8 cellular contexts compared by ENCODE assay signal in genomic region chr15:39919396-39919739, GRCh38. TPM values are rescaled to one million over a fixed set of nuclear protein-coding genes. Genes with fewer than 3 reads are reported as not detected.
A peak's percentile ranks its signal among the peaks of the same experiment; 100 is the strongest.
DNase-seq lines count a peak whose midpoint lies in the region; ATAC-seq, FAIRE-seq and TF ChIP-seq lines count a peak whose summit lies in the region.

No MANE protein-coding gene starts in this region.

- CTCF ChIA-PET in Panc1 (lab: Charles Lee), result no interaction called here

- peaks cover 44 to 55% (median 51%) of the 10 kb centered on the region in 10 experiments for H3K4me1 ChIP-seq in BLaER1 treated with 17β-estradiol and CSF1 and Interleukin-3, amounts not matched to agents 10 nM and 100 nM
- H3K4me1 ChIP-seq in Panc1 (ENCODE audit: control insufficient read depth, insufficient read depth, low read length) (peaks cover 6% of the 10 kb centered on the region; the same call in 1 of the 2 replicates), esophagus (ENCODE audit: control insufficient read depth in 2 of 2, insufficient read depth in 2 of 2, low read length in 1 of 2) (peaks cover 0 to 11% of the 10 kb centered on the region in 2 donors)

- H3K9me3 ChIP-seq in BLaER1 treated with 17β-estradiol and CSF1 and Interleukin-3, amounts not matched to agents 10 nM and 100 nM (replicated peaks in 1 of 11), result peaks cover 0 to 30% (median 22%) of the 10 kb centered on the region in 11 experiments; a peak in 12 of 22 replicates
- H3K9me3 ChIP-seq in Panc1 (ENCODE audit: control insufficient read depth, insufficient read depth, low read depth, low read length) (no peaks in the 10 kb centered on the region), esophagus (ENCODE audit: control insufficient read depth in 2 of 2, insufficient read depth in 1 of 2, low read depth in 1 of 2, low read length in 1 of 2) (no peaks in the 10 kb centered on the region)

- peak overlapping the region; percentile 77 to 96 (median 90) for H3K4me2 ChIP-seq in BLaER1 treated with 17β-estradiol and CSF1 and Interleukin-3, amounts not matched to agents 10 nM and 100 nM

- no peaks in the 10 kb centered on the region; a peak in 1 of 22 replicates for H4K20me1 ChIP-seq in BLaER1 treated with 17β-estradiol and CSF1 and Interleukin-3, amounts not matched to agents 10 nM and 100 nM

- in situ Hi-C loops in Panc1 (cut with HindIII; ENCODE audit: low pct_unique_long_range_greater_than_20kb, low sequenced_read_pairs), result no loop called here

- peak overlapping the region; percentile 79 to 89 (median 85) for H3K9ac ChIP-seq in BLaER1 treated with 17β-estradiol and CSF1 and Interleukin-3, amounts not matched to agents 10 nM and 100 nM

- no peak for TF ChIP-seq CTCF in Panc1 (IDR thresholded peaks at IDR 0.05)

- no TSS peak for BruUV-seq in Panc1 (replicated peaks; lab: Mats Ljungman, UMichigan)

- POLR2A ChIA-PET in Panc1 (lab: Charles Lee), result no interaction called here

- H3K27me3 ChIP-seq in BLaER1 treated with 17β-estradiol and CSF1 and Interleukin-3, amounts not matched to agents 10 nM and 100 nM, result peaks cover 8 to 21% (median 16%) of the 10 kb centered on the region in 11 experiments; a peak in 17 of 22 replicates
- H3K27me3 ChIP-seq in Panc1 (ENCODE audit: control insufficient read depth, insufficient read depth, low read length), result peaks cover 7% of the 10 kb centered on the region; the same call in 1 of the 2 replicates
- peaks cover 0 to 5% of the 10 kb centered on the region in 2 donors for H3K27me3 ChIP-seq in esophagus (ENCODE audit: control insufficient read depth in 1 of 2, insufficient read depth in 2 of 2, low read length in 2 of 2)

- no peak for FAIRE-seq in HTR-8/SVneo (lab: Jason Lieb, UNC)

- no peak for ATAC-seq in Panc1

- intact Hi-C loops in Panc1 (cut with micrococcal nuclease; ENCODE audit: unreplicated experiment), result no loop called here

- H3K4me3 ChIP-seq in BLaER1 treated with 17β-estradiol and CSF1 and Interleukin-3, amounts not matched to agents 10 nM and 100 nM, result peak overlapping the region; percentile 75 to 90 (median 82)
- peak overlapping the region; percentile 69 to 71 for H3K4me3 ChIP-seq in Panc1 (ENCODE audit: low read depth in 2 of 2, low read length in 2 of 2)
- peak overlapping the region; percentile 66 to 68 for H3K4me3 ChIP-seq in esophagus (ENCODE audit: low read depth in 1 of 2, low read length in 2 of 2)

- WGBS in esophagus, 2 donors, result 7 to 10% methylated on average over 15 of the region's 15 CpGs

- DNase-seq in Panc1 (ENCODE audit: low read depth, low spot score) (no peak), occipital lobe (lab: John Stamatoyannopoulos, UW) (peak; percentile 36), NCI-H2081 (lab: John Stamatoyannopoulos, UW) (no peak), DMS79 (lab: John Stamatoyannopoulos, UW) (no peak), HTR-8/SVneo (ENCODE audit: insufficient read length, low spot score) (no peak), NCI-H2227 (lab: John Stamatoyannopoulos, UW; ENCODE audit: unreplicated experiment) (no peak)

- peaks cover 0 to 31% (median 15%) of the 10 kb centered on the region in 11 experiments; a peak in 13 of 22 replicates for H3K36me3 ChIP-seq in BLaER1 treated with 17β-estradiol and CSF1 and Interleukin-3, amounts not matched to agents 10 nM and 100 nM
- H3K36me3 ChIP-seq in Panc1 (ENCODE audit: control insufficient read depth, insufficient read depth, low read length) (no peaks in the 10 kb centered on the region), esophagus (ENCODE audit: control insufficient read depth in 2 of 2, insufficient read depth in 2 of 2, low read length in 1 of 2) (no peaks in the 10 kb centered on the region)

- peak overlapping the region in 10 of 11 experiments; percentile 85 to 94 (median 89); a peak in 20 of 22 replicates for H3K27ac ChIP-seq in BLaER1 treated with 17β-estradiol and CSF1 and Interleukin-3, amounts not matched to agents 10 nM and 100 nM
- H3K27ac ChIP-seq in Panc1 (ENCODE audit: low read length) (peak overlapping the region; percentile 46; the same call in 1 of the 2 replicates), esophagus (ENCODE audit: low read depth in 2 of 2, low read length in 1 of 2) (no peak overlapping the region)

RNA-seq across cellular contexts. Expression of gene GPR176, which starts 0.7 kb away (rescaled TPM):
- 12.7 TPM for total RNA-seq in Panc1 (2021; ENCODE audit: unreplicated experiment)
- 9.6 TPM for polyA plus RNA-seq in Panc1 (2012; ENCODE audit: insufficient read length)
- under 1 TPM; 0.22 to 0.42 TPM for polyA plus RNA-seq in esophagus
- total RNA-seq in occipital lobe, result 44.3 TPM

RNA-seq across cellular contexts. Expression of gene EIF2AK4, which starts 14.5 kb away (rescaled TPM):
- total RNA-seq in Panc1 (2021; ENCODE audit: unreplicated experiment) (33.5 TPM), occipital lobe (28.7 TPM)
- 24.2 TPM for polyA plus RNA-seq in Panc1 (2012; ENCODE audit: insufficient read length)
- 10 to 100 TPM; 14.9 to 37.2 TPM for polyA plus RNA-seq in esophagus

Comparison
In these comparisons a context has a peak if more than half of its experiments do, and no peak if none do; other contexts are left out.
1. H3K27ac ChIP-seq: peak in BLaER1 treated with 17β-estradiol and CSF1 and Interleukin-3, amounts not matched to agents 10 nM and 100 nM (10 of 11) and Panc1 (single experiment); none in esophagus (0 of 2).
2. Peak in every context shown above with its lines, with median percentiles within 50 percentile points of each other: H3K4me3 ChIP-seq.